10 cellular contexts compared by ENCODE assay signal in genomic region chr1:12511128-12511484, GRCh38.
DNase-seq lines count a peak whose midpoint lies in the region; ATAC-seq and TF ChIP-seq lines count a peak whose summit lies in the region.
"Had no signal": no experiment of that assay in that cellular context is flagged by ENCODE, and none has a peak within 500 bp of the region (broad histone marks: within the 10 kb centered on the region; RNA-seq: fewer than 3 reads in every experiment).

No MANE protein-coding gene starts in this region.

- peaks cover 4% of the 10 kb centered on the region for H3K9me3 Mint-ChIP-seq in activated naive CD4-positive, alpha-beta T cell treated with anti-CD3 and anti-CD28 coated beads for 36 hours
- H3K9me3 Mint-ChIP-seq in central memory CD8-positive, alpha-beta T cell = peaks cover 5% of the 10 kb centered on the region
- H3K9me3 Mint-ChIP-seq in mesothelial cell of epicardium (peaks cover 3% of the 10 kb centered on the region), Caco-2 (ENCODE audit: unreplicated experiment) (no peaks in the 10 kb centered on the region)

- peaks cover 24% of the 10 kb centered on the region for H3K36me3 Mint-ChIP-seq in activated naive CD4-positive, alpha-beta T cell treated with anti-CD3 and anti-CD28 coated beads for 36 hours (ENCODE audit: low read depth)
- peaks cover 26% of the 10 kb centered on the region for H3K36me3 Mint-ChIP-seq in central memory CD8-positive, alpha-beta T cell (ENCODE audit: insufficient read depth)
- peaks cover 32% of the 10 kb centered on the region for H3K36me3 Mint-ChIP-seq in mesothelial cell of epicardium
- H3K36me3 Mint-ChIP-seq in Caco-2 (ENCODE audit: insufficient read depth, unreplicated experiment) = peaks cover 5% of the 10 kb centered on the region

- BruUV-seq in Caco-2 (replicated peaks; lab: Mats Ljungman, UMichigan) = no TSS peak

- H3K4me1 Mint-ChIP-seq in activated naive CD4-positive, alpha-beta T cell treated with anti-CD3 and anti-CD28 coated beads for 36 hours (ENCODE audit: low read depth) = peaks cover 58% of the 10 kb centered on the region
- H3K4me1 Mint-ChIP-seq in central memory CD8-positive, alpha-beta T cell = peaks cover 28% of the 10 kb centered on the region
- peaks cover 45% of the 10 kb centered on the region for H3K4me1 Mint-ChIP-seq in mesothelial cell of epicardium
- H3K4me1 Mint-ChIP-seq in Caco-2 (ENCODE audit: low read depth, unreplicated experiment) = no peaks in the 10 kb centered on the region

- CTCF ChIA-PET in activated naive CD4-positive, alpha-beta T cell treated with anti-CD3 and anti-CD28 coated beads for 36 hours (lab: Charles Lee) = interaction anchor here (1.1 to 2.2 kb wide), 3 partner anchors 34 to 108 kb away, joined by 3 to 9 read pairs (median 6); partner anchors contain the start of gene DHRS3
- CTCF ChIA-PET in Caco-2 (lab: Charles Lee) = no interaction called here

- H3K27me3 Mint-ChIP-seq in activated naive CD4-positive, alpha-beta T cell treated with anti-CD3 and anti-CD28 coated beads for 36 hours (ENCODE audit: low read depth) = no peaks in the 10 kb centered on the region
- no peaks in the 10 kb centered on the region for H3K27me3 Mint-ChIP-seq in central memory CD8-positive, alpha-beta T cell
- H3K27me3 Mint-ChIP-seq in mesothelial cell of epicardium (ENCODE audit: low read depth) = no peaks in the 10 kb centered on the region
- no peaks in the 10 kb centered on the region for H3K27me3 Mint-ChIP-seq in Caco-2 (ENCODE audit: insufficient read depth, unreplicated experiment)

- no peaks in the 10 kb centered on the region for H3K9me3 ChIP-seq in tibial artery
- H3K9me3 ChIP-seq in Caco-2 = no peaks in the 10 kb centered on the region
- no peaks in the 10 kb centered on the region for H3K9me3 ChIP-seq in WERI-Rb-1 (ENCODE audit: severe bottlenecking)
- H3K9me3 ChIP-seq: testis had no signal

- H3K27ac Mint-ChIP-seq in activated naive CD4-positive, alpha-beta T cell treated with anti-CD3 and anti-CD28 coated beads for 36 hours = peak overlapping the region; percentile 97
- peak overlapping the region; percentile 86 for H3K27ac Mint-ChIP-seq in central memory CD8-positive, alpha-beta T cell (ENCODE audit: low read depth)
- peak overlapping the region; percentile 95 for H3K27ac Mint-ChIP-seq in mesothelial cell of epicardium
- H3K27ac Mint-ChIP-seq in Caco-2 (ENCODE audit: unreplicated experiment) = no peak overlapping the region

- H3K27me3 ChIP-seq in tibial artery (no peaks in the 10 kb centered on the region), Caco-2 (replicated peaks; ENCODE audit: control insufficient read depth, insufficient read depth, low read length) (no peaks in the 10 kb centered on the region), WERI-Rb-1 (ENCODE audit: insufficient read depth, low read depth, severe bottlenecking) (no peaks in the 10 kb centered on the region)
- H3K27me3 ChIP-seq: testis had no signal

- H3K4me3 ChIP-seq in tibial artery (no peak overlapping the region), Caco-2 (ENCODE audit: low read depth, low read length) (no peak overlapping the region), WERI-Rb-1 (ENCODE audit: low read depth, low read length) (no peak overlapping the region)
- H3K4me3 ChIP-seq: testis had no signal

- H3K4me3 Mint-ChIP-seq in activated naive CD4-positive, alpha-beta T cell treated with anti-CD3 and anti-CD28 coated beads for 36 hours = peak overlapping the region; percentile 80
- H3K4me3 Mint-ChIP-seq in central memory CD8-positive, alpha-beta T cell = peak overlapping the region; percentile 52
- no peak overlapping the region for H3K4me3 Mint-ChIP-seq in mesothelial cell of epicardium
- H3K4me3 Mint-ChIP-seq in Caco-2 (ENCODE audit: unreplicated experiment) = no peak overlapping the region

- DNase-seq in activated naive CD4-positive, alpha-beta T cell treated with anti-CD3 and anti-CD28 coated beads for 36 hours = no peak
- no peak for DNase-seq in activated naive CD4-positive, alpha-beta T cell treated with Interleukin-2 at 50 U/mL for 16 hours
- DNase-seq in central memory CD8-positive, alpha-beta T cell (ENCODE audit: low spot score in 2 of 2) = no peak
- DNase-seq in mesothelial cell of epicardium (ENCODE audit: low spot score in 2 of 2, unreplicated experiment in 2 of 2) (no peak), tibial artery (no peak), Caco-2 (no peak), WERI-Rb-1 (no peak)
- no peak for DNase-seq in activated effector memory CD4-positive, alpha-beta T cell treated with Interleukin-2 at 50 U/mL for 16 hours
- DNase-seq: GOT3, testis had no signal

- peak overlapping the region; percentile 66 to 75 for H3K27ac ChIP-seq in tibial artery
- H3K27ac ChIP-seq in WERI-Rb-1 = no peak overlapping the region
- H3K27ac ChIP-seq: testis had no signal

- peaks cover 7 to 54% (median 28%) of the 10 kb centered on the region in 3 donors for H3K36me3 ChIP-seq in tibial artery
- H3K36me3 ChIP-seq in Caco-2 (ENCODE audit: control insufficient read depth, insufficient read depth, low read length) = no peaks in the 10 kb centered on the region
- no peaks in the 10 kb centered on the region; the same call in 1 of the 2 replicates for H3K36me3 ChIP-seq in WERI-Rb-1

- intact Hi-C loops in activated naive CD4-positive, alpha-beta T cell treated with anti-CD3 and anti-CD28 coated beads for 36 hours (cut with micrococcal nuclease) = loop anchor here (1.0 to 10.0 kb wide), 10 partner anchors 62 to 446 kb away; partner anchors contain the start of genes DHRS3 and TNFRSF8
- intact Hi-C loops in tibial artery (cut with DNase I; ENCODE audit: low total_unique reads) = no loop called here
- intact Hi-C loops in Caco-2 (cut with micrococcal nuclease; ENCODE audit: unreplicated experiment) = no loop called here

- ATAC-seq in central memory CD8-positive, alpha-beta T cell (replicated peaks; ENCODE audit: extremely low read depth, poor library complexity, severe bottlenecking) = no peak

- POLR2A ChIA-PET in Caco-2 (lab: Charles Lee) = no interaction called here

- H3K4me1 ChIP-seq in tibial artery = peaks cover 0 to 33% (median 12%) of the 10 kb centered on the region in 4 donors
- no peaks in the 10 kb centered on the region for H3K4me1 ChIP-seq in Caco-2
- H3K4me1 ChIP-seq: testis had no signal

- TF ChIP-seq CTCF in mesothelial cell of epicardium (IDR thresholded peaks at IDR 0.05; ENCODE audit: unreplicated experiment) (no peak), tibial artery (IDR thresholded peaks at IDR 0.05) (no peak), Caco-2 (IDR thresholded peaks at IDR 0.05; ENCODE audit: insufficient read depth in 1 of 2, low read depth in 1 of 2, low read length in 1 of 2, severe bottlenecking in 1 of 2, unreplicated experiment in 1 of 2) (no peak), WERI-Rb-1 (IDR thresholded peaks at IDR 0.05; ENCODE audit: low read depth, low read length) (no peak)

Comparison
In these comparisons a context has a peak if more than half of its experiments do, and no peak if none do; other contexts are left out.
1. H3K4me3 Mint-ChIP-seq: peak in activated naive CD4-positive, alpha-beta T cell treated with anti-CD3 and anti-CD28 coated beads for 36 hours (single experiment) and central memory CD8-positive, alpha-beta T cell (single experiment); none in mesothelial cell of epicardium (single experiment) and Caco-2 (single experiment).